29 cellular contexts compared by ENCODE assay signal in genomic region chr11:66189031-66189745, GRCh38.
A peak's percentile ranks its signal among the peaks of the same experiment; 100 is the strongest.
DNase-seq lines count a peak whose midpoint lies in the region; ATAC-seq and TF ChIP-seq lines count a peak whose summit lies in the region.
"Had no signal": no experiment of that assay in that cellular context is flagged by ENCODE, and none has a peak within 500 bp of the region (broad histone marks: within the 10 kb centered on the region; RNA-seq: fewer than 3 reads in every experiment).

No MANE protein-coding gene starts in this region.

- no peak for TF ChIP-seq POLR2A in breast epithelium (IDR thresholded peaks at IDR 0.05)

- H3K27ac Mint-ChIP-seq in MCF 10A (ENCODE audit: low read depth, unreplicated experiment) = no peak overlapping the region
- H3K27ac Mint-ChIP-seq: mesothelial cell of epicardium; T-helper 1 cell treated with Interleukin-12 subunit alpha and Interleukin-12 subunit beta and Interleukin-4 antibody, amounts not matched to agents 30 μg/mL and 1 μg/mL, for 36 hours had no signal

- H3K27ac ChIP-seq in breast epithelium (no peak overlapping the region), angular gyrus (ENCODE audit: low read depth, low read length) (peak overlapping the region; percentile 13)
- H3K27ac ChIP-seq: BLaER1, coronary artery, esophagus squamous epithelium, gastrocnemius medialis, left ventricle myocardium inferior, RWPE1 had no signal

- POLR2A ChIA-PET in MCF 10A (lab: Yijun Ruan, JAX) = no interaction called here

- H3K4me1 ChIP-seq in breast epithelium = no peaks in the 10 kb centered on the region
- H3K4me1 ChIP-seq: gastrocnemius medialis had no signal

- H3K27me3 ChIP-seq in breast epithelium = no peaks in the 10 kb centered on the region
- H3K27me3 ChIP-seq: BLaER1, esophagus squamous epithelium, gastrocnemius medialis had no signal

- H3K36me3 ChIP-seq in breast epithelium = no peaks in the 10 kb centered on the region
- H3K36me3 ChIP-seq: gastrocnemius medialis had no signal

- H3K36me3 Mint-ChIP-seq in MCF 10A (ENCODE audit: insufficient read depth, unreplicated experiment) = peaks cover 9% of the 10 kb centered on the region

- no peaks in the 10 kb centered on the region for H3K27me3 Mint-ChIP-seq in MCF 10A (ENCODE audit: insufficient read depth, unreplicated experiment)
- H3K27me3 Mint-ChIP-seq: activated naive CD8-positive, alpha-beta T cell treated with anti-CD3 and anti-CD28 coated beads, Interleukin-2, amount 50 U/mL, for 24 hours; naive thymus-derived CD4-positive, alpha-beta T cell had no signal

- H3K4me3 Mint-ChIP-seq in MCF 10A (ENCODE audit: unreplicated experiment) = no peak overlapping the region
- H3K4me3 Mint-ChIP-seq: activated naive CD8-positive, alpha-beta T cell treated with anti-CD3 and anti-CD28 coated beads, Interleukin-2, amount 50 U/mL, for 24 hours; mesothelial cell of epicardium; T-helper 1 cell treated with Interleukin-12 subunit alpha and Interleukin-12 subunit beta and Interleukin-4 antibody, amounts not matched to agents 30 μg/mL and 1 μg/mL, for 36 hours had no signal

- peaks cover 8% of the 10 kb centered on the region for H3K4me1 Mint-ChIP-seq in MCF 10A (ENCODE audit: insufficient read depth, unreplicated experiment)

- CTCF ChIA-PET in MCF 10A (lab: Yijun Ruan, JAX) = interaction anchor here (0.6 kb wide), 2 partner anchors 11 to 576 kb away, joined by 3 read pairs; no protein-coding TSS in a partner anchor

- TF ChIP-seq CTCF in MCF 10A (IDR thresholded peaks at IDR 0.05; ENCODE audit: unreplicated experiment) (no peak), breast epithelium (IDR thresholded peaks at IDR 0.05) (no peak)

- ATAC-seq in left ventricle myocardium superior = no peak
- ATAC-seq: gastrocnemius medialis; naive thymus-derived CD4-positive, alpha-beta T cell had no signal

- intact Hi-C loops in MCF 10A (cut with micrococcal nuclease) (no loop called here), breast epithelium (cut with DNase I; ENCODE audit: low total_unique reads) (loop anchor here (2.0 kb wide), 1 partner anchor 78 kb away; no protein-coding TSS in a partner anchor), left ventricle myocardium superior (cut with micrococcal nuclease) (no loop called here)

- no peaks in the 10 kb centered on the region for H3K9me3 Mint-ChIP-seq in MCF 10A (ENCODE audit: unreplicated experiment)
- H3K9me3 Mint-ChIP-seq: activated naive CD8-positive, alpha-beta T cell treated with anti-CD3 and anti-CD28 coated beads, Interleukin-2, amount 50 U/mL, for 24 hours; T-helper 1 cell treated with Interleukin-12 subunit alpha and Interleukin-12 subunit beta and Interleukin-4 antibody, amounts not matched to agents 30 μg/mL and 1 μg/mL, for 36 hours had no signal

- no peaks in the 10 kb centered on the region for H3K9me3 ChIP-seq in breast epithelium
- H3K9me3 ChIP-seq: esophagus squamous epithelium, gastrocnemius medialis, left ventricle myocardium inferior, SK-N-SH had no signal

- DNase-seq in MCF 10A (ENCODE audit: unreplicated experiment) = peak; percentile 9
- no peak for DNase-seq in breast epithelium (ENCODE audit: low spot score in 2 of 2)
- DNase-seq in inferior parietal cortex (ENCODE audit: extremely low spot score) = peak; percentile 39
- DNase-seq in superior temporal gyrus (ENCODE audit: extremely low spot score) = peak; percentile 54
- DNase-seq in left ventricle myocardium superior = no peak
- DNase-seq in NCI-H510A (lab: John Stamatoyannopoulos, UW) = no peak
- no peak for DNase-seq in AG08396 (ENCODE audit: low spot score)
- DNase-seq: ACHN; activated effector memory CD4-positive, alpha-beta T cell treated with anti-CD3 and anti-CD28 coated beads, Interleukin-2, amount 50 U/mL, for 16 hours; activated naive CD8-positive, alpha-beta T cell treated with anti-CD3 and anti-CD28 coated beads, Interleukin-2, amount 50 U/mL, for 24 hours; activated T-cell treated with anti-CD3 and anti-CD28 coated beads for 4 hours; COR-L47; DMS79 treated with DMSO at 0.1 percent for 48 hours; esophagus squamous epithelium; gastrocnemius medialis; KG1; left ventricle myocardium inferior; naive thymus-derived CD4-positive, alpha-beta T cell; NCI-H1436; NCI-H446; retina; SK-N-SH; stimulated activated CD4-positive, alpha-beta T cell treated with anti-CD3 and anti-CD28 coated beads, Interleukin-2, amount 100 ng/mL, for 24 hours had no signal

- BruUV-seq in MCF 10A (replicated peaks; lab: Mats Ljungman, UMichigan) = no TSS peak

- H3K4me3 ChIP-seq in breast epithelium = no peak overlapping the region
- H3K4me3 ChIP-seq: BLaER1, coronary artery, esophagus squamous epithelium, gastrocnemius medialis, left ventricle myocardium inferior had no signal

Comparison
In these comparisons a context has a peak if more than half of its experiments do, and no peak if none do; other contexts are left out.
1. DNase-seq: peak in MCF 10A (single experiment), inferior parietal cortex (single experiment) and superior temporal gyrus (single experiment); none in breast epithelium (0 of 2), left ventricle myocardium superior (single experiment), NCI-H510A (single experiment) and AG08396 (single experiment).